7 cellular contexts compared by ENCODE assay signal in the genomic region with DNA sequence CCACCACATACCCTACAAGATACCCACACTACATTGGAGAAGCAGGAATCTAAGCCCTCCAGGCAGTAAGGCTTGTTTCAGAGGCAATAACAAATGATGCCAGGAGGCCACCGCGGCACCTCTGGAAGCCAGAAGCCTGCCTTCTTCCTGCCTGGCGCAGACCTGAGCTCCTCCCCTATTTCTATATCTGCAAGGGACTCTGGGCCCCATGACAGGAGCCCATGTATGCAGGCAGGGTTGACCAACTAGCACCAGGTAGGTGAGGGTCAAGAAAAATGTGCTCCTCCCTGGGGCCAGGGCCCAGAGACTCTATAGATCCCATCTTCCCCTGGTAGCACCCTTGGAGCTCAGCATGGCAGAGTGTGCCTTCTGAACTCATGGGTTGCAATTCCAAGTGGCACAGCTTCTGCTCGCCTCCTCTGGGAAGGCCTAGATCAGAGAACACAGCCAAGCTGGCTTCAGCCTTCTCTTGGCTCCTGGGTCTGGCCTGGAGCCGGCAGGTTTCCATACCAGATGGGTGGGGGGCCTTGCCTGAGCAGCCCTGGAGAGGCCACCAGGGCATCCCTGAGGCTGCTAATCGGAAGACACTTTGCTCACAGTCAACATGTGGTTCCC.
A peak's percentile ranks its signal among the peaks of the same experiment; 100 is the strongest.
DNase-seq lines count a peak whose midpoint lies in the region; ATAC-seq lines count a peak whose summit lies in the region.

No MANE protein-coding gene starts in this region.

- peaks cover 1 to 2% of the 10 kb centered on the region in 2 donors for H3K9me3 Mint-ChIP-seq in stimulated activated naive B cell treated with anti-CD40 and anti-IgM and Interleukin-4, amounts not matched to agents 10 μg/mL and 1 μg/mL and 100 μg/mL, for 72 hours

- H3K27me3 Mint-ChIP-seq in stimulated activated naive B cell treated with anti-CD40 and anti-IgM and Interleukin-4, amounts not matched to agents 10 μg/mL and 1 μg/mL and 100 μg/mL, for 72 hours: no peaks in the 10 kb centered on the region

- peaks cover 61 to 83% of the 10 kb centered on the region in 2 donors for H3K36me3 Mint-ChIP-seq in stimulated activated naive B cell treated with anti-CD40 and anti-IgM and Interleukin-4, amounts not matched to agents 10 μg/mL and 1 μg/mL and 100 μg/mL, for 72 hours

- DNase-seq in cerebellar cortex (ENCODE audit: low spot score) (peak; percentile 69), NCI-H82 (lab: John Stamatoyannopoulos, UW) (no peak), NAMALWA (ENCODE audit: low spot score) (no peak)
- no peak for DNase-seq in stimulated activated naive B cell treated with anti-CD40 and anti-IgM and Interleukin-4, amounts not matched to agents 10 μg/mL and 1 μg/mL and 100 μg/mL, for 72 hours

- ATAC-seq in GM19328 (IDR thresholded peaks at IDR 0.05; ENCODE audit: unreplicated experiment) (peak; percentile 12), HG03045 (IDR thresholded peaks at IDR 0.05; ENCODE audit: unreplicated experiment) (peak; percentile 4), HG03135 (IDR thresholded peaks at IDR 0.05; ENCODE audit: unreplicated experiment) (no peak)
- peak; percentile 20 to 38 for ATAC-seq in stimulated activated naive B cell treated with anti-CD40 and anti-IgM and Interleukin-4, amounts not matched to agents 10 μg/mL and 1 μg/mL and 100 μg/mL, for 72 hours (replicated peaks)

- H3K27ac Mint-ChIP-seq in stimulated activated naive B cell treated with anti-CD40 and anti-IgM and Interleukin-4, amounts not matched to agents 10 μg/mL and 1 μg/mL and 100 μg/mL, for 72 hours: peak overlapping the region; percentile 98

- peaks cover 54 to 92% of the 10 kb centered on the region in 2 donors for H3K4me1 Mint-ChIP-seq in stimulated activated naive B cell treated with anti-CD40 and anti-IgM and Interleukin-4, amounts not matched to agents 10 μg/mL and 1 μg/mL and 100 μg/mL, for 72 hours

- no peak overlapping the region for H3K4me3 Mint-ChIP-seq in stimulated activated naive B cell treated with anti-CD40 and anti-IgM and Interleukin-4, amounts not matched to agents 10 μg/mL and 1 μg/mL and 100 μg/mL, for 72 hours
